Comparison of ENCODE assay signal across 1 cellular context in the genomic region with DNA sequence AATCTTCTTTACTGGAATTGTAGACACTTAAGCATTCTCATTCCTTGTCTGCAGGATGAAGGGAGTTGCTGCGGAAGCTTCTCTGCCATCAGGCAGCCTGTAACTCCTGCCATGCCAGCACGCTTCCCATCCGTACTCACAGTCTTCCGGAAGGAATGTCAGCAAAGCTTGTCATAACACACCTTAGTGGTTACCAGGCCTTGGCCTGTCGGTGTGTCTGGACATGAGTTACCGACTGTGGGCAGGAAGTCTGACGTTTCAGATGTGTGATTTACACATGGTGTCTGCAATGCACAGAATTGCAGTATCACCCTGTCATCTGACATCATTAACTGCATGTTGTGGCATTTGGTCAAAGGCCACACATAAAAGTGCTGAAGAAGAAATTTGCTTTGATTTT.
TF ChIP-seq lines count a peak whose summit lies in the region.

No MANE protein-coding gene starts in this region.

TF ChIP-seq in H1, 55 proteins besides CTCF, POLR2A, EP300 and RAD21:
- TF ChIP-seq SUZ12 (IDR thresholded peaks at IDR 0.05; ENCODE audit: low read length) (no peak), RFX5 (IDR thresholded peaks at IDR 0.05; ENCODE audit: borderline replicate concordance, low read depth, low read length) (no peak), SIX5 (IDR thresholded peaks at IDR 0.05; ENCODE audit: low read depth, low read length) (no peak), CTBP2 (IDR thresholded peaks at IDR 0.05; ENCODE audit: borderline replicate concordance, insufficient read depth, insufficient read length, low read length) (no peak), MAFK (IDR thresholded peaks at IDR 0.05; ENCODE audit: low read depth, low read length) (no peak), SP2 (IDR thresholded peaks at IDR 0.05; ENCODE audit: low read length) (no peak), GABPA (IDR thresholded peaks at IDR 0.05; ENCODE audit: borderline replicate concordance, insufficient read depth, low read length) (no peak), SP4 (IDR thresholded peaks at IDR 0.05; ENCODE audit: low read length) (no peak)
